ENCODE assay signal across 11 cellular contexts in genomic region chr15:52101542-52102340, GRCh38. TPM values are rescaled to one million over a fixed set of nuclear protein-coding genes. Genes with fewer than 3 reads are reported as not detected.
A peak's percentile ranks its signal among the peaks of the same experiment; 100 is the strongest.
DNase-seq lines count a peak whose midpoint lies in the region; ATAC-seq, FAIRE-seq and TF ChIP-seq lines count a peak whose summit lies in the region.
"Had no signal": no experiment of that assay in that cellular context is flagged by ENCODE, and none has a peak within 500 bp of the region (broad histone marks: within the 10 kb centered on the region; RNA-seq: fewer than 3 reads in every experiment).

No MANE protein-coding gene starts in this region.

- H3K27me3 Mint-ChIP-seq in Calu3 (ENCODE audit: unreplicated experiment), result no peaks in the 10 kb centered on the region

- CTCF ChIA-PET in AG04450 (lab: Charles Lee) (no interaction called here), Calu3 (lab: Charles Lee) (no interaction called here)

- H3K27me3 ChIP-seq in AG04450 (ENCODE audit: control insufficient read depth, insufficient read depth, low read length), result no peaks in the 10 kb centered on the region
- H3K27me3 ChIP-seq: ascending aorta had no signal

- no peaks in the 10 kb centered on the region; the same call in 1 of the 2 replicates for H3K9me3 ChIP-seq in AG04450 (ENCODE audit: control insufficient read depth, insufficient read depth, low read length)
- H3K9me3 ChIP-seq: ascending aorta had no signal

- intact Hi-C loops in Calu3 (cut with micrococcal nuclease; ENCODE audit: unreplicated experiment), result no loop called here
- intact Hi-C loops in left colon (cut with DNase I, micrococcal nuclease), result no loop called here
- intact Hi-C loops in left ventricle myocardium superior (cut with micrococcal nuclease), result no loop called here

- FAIRE-seq in GM19239 (lab: Jason Lieb, UNC), result peak; percentile 83

- no peak overlapping the region for H3K27ac Mint-ChIP-seq in Calu3 (ENCODE audit: unreplicated experiment)

- ATAC-seq in HG03280 (IDR thresholded peaks at IDR 0.05; ENCODE audit: unreplicated experiment) (peak; percentile 40), left colon (no peak), left ventricle myocardium superior (no peak)

- H3K4me3 ChIP-seq in AG04450 (ENCODE audit: low read depth, low read length), result no peak overlapping the region
- H3K4me3 ChIP-seq: ascending aorta had no signal

- no peak for TF ChIP-seq CTCF in AG04450 (IDR thresholded peaks at IDR 0.05; ENCODE audit: low read depth, low read length)
- no peak for TF ChIP-seq CTCF in Calu3 (IDR thresholded peaks at IDR 0.05; ENCODE audit: unreplicated experiment)

- POLR2A ChIA-PET in AG04450 (lab: Yijun Ruan, JAX), result no interaction called here

- DNase-seq in AG04450 (ENCODE audit: low read depth, low spot score) (no peak), GM19239 (ENCODE audit: insufficient read length, low spot score) (no peak), SKM-1 treated with dmso at 0.1 percent for 144 hours (lab: John Stamatoyannopoulos, UW; ENCODE audit: unreplicated experiment) (peak; percentile 80), Calu3 (no peak), left colon (no peak), left ventricle myocardium superior (no peak), DMS153 (lab: John Stamatoyannopoulos, UW) (no peak)
- DNase-seq: NCI-H1694 had no signal

- no TSS peak for BruUV-seq in Calu3 (replicated peaks; lab: Mats Ljungman, UMichigan)

- H3K9me3 Mint-ChIP-seq in Calu3 (ENCODE audit: low read depth, unreplicated experiment), result no peaks in the 10 kb centered on the region

- no peak overlapping the region for H3K4me3 Mint-ChIP-seq in Calu3 (ENCODE audit: low read depth, unreplicated experiment)

- peaks cover 10% of the 10 kb centered on the region for H3K4me1 Mint-ChIP-seq in Calu3 (ENCODE audit: low read depth, unreplicated experiment)

- no peaks in the 10 kb centered on the region for H3K36me3 Mint-ChIP-seq in Calu3 (ENCODE audit: insufficient read depth, unreplicated experiment)

- peak overlapping the region; percentile 3 for H3K27ac ChIP-seq in AG04450 (ENCODE audit: low read depth, low read length)
- H3K27ac ChIP-seq: ascending aorta had no signal

RNA-seq across cellular contexts. Expression of gene BCL2L10, which starts 10.8 kb away (rescaled TPM):
- 0.11 and 0.15 TPM in 2 replicates for polyA plus RNA-seq in AG04450 (2011; rRNA removed)
- polyA minus RNA-seq in AG04450 (2011; rRNA and poly(A)+ RNA removed), result not detected in 2 replicates
- 0.47 TPM in 1 of 2 replicates, not detected in the other for total RNA-seq in Calu3 (2022)
- total RNA-seq in left colon, result 1 to 10 TPM in 1 of 2 donors, under 1 TPM in 1; 0.55 to 1.3 TPM
- not detected for total RNA-seq in left ventricle myocardium superior
- total RNA-seq: ascending aorta, posterior vena cava had no signal
